In genomic region chr11:118435233-118435892, GRCh38 we compare ENCODE assay signal across 8 cellular contexts. TPM values are rescaled to one million over a fixed set of nuclear protein-coding genes. Genes with fewer than 3 reads are reported as not detected.
DNase-seq lines count a peak whose midpoint lies in the region; ATAC-seq and TF ChIP-seq lines count a peak whose summit lies in the region.

No MANE protein-coding gene starts in this region.

- peak overlapping the region; percentile 87 for H3K27ac ChIP-seq in A673 (ENCODE audit: low read depth, low read length, poor library complexity, severe bottlenecking)

- no TSS peak for BruUV-seq in A673 (replicated peaks; lab: Mats Ljungman, UMichigan)

- peak; percentile 98 for DNase-seq in A673 (ENCODE audit: low spot score)
- peak; percentile 87 for DNase-seq in NCI-H345 treated with DMSO at 0.1 percent for 48 hours (lab: John Stamatoyannopoulos, UW; ENCODE audit: unreplicated experiment)
- DNase-seq in activated CD4-positive, CD25-positive, alpha-beta regulatory T cell treated with anti-CD3 and anti-CD28 coated beads, Interleukin-2, amount 50 U/mL, for 16 hours (ENCODE audit: low read depth, low spot score) = peak; percentile 31
- peak; percentile 40 for DNase-seq in cerebellar nuclear complex (lab: John Stamatoyannopoulos, UW)
- peak; percentile 66 for DNase-seq in left lobe of liver (ENCODE audit: low spot score)
- DNase-seq in stimulated activated CD4-positive, alpha-beta T cell treated with anti-CD3 and anti-CD28 coated beads, TNF-alpha, amount 100 ng/mL, for 24 hours (ENCODE audit: low read depth in 3 of 3) = peak; percentile 36 to 69 (median 45)

- no peaks in the 10 kb centered on the region for H3K9me3 ChIP-seq in A673 (ENCODE audit: low read depth, low read length, poor library complexity, severe bottlenecking)

- peak overlapping the region; percentile 93 for H3K4me3 ChIP-seq in A673 (ENCODE audit: low read depth, low read length, poor library complexity, severe bottlenecking)

- POLR2A ChIA-PET in A673 (lab: Charles Lee; ENCODE audit: low non-redundant PET) = interaction anchor here (0.6 kb wide), 1 partner anchor 8 kb away, joined by 3 read pairs; no protein-coding TSS in a partner anchor

- CTCF ChIA-PET in A673 (lab: Charles Lee) = interaction anchor here (0.6 kb wide), 3 partner anchors 10 to 279 kb away, joined by 3 to 6 read pairs (median 5); no protein-coding TSS in a partner anchor

- peaks cover 12% of the 10 kb centered on the region for H3K36me3 ChIP-seq in A673 (ENCODE audit: insufficient read depth, low read length, poor library complexity, severe bottlenecking)

- no peaks in the 10 kb centered on the region for H3K27me3 ChIP-seq in A673 (replicated peaks; ENCODE audit: insufficient read depth, low read depth, low read length, poor library complexity)

- ATAC-seq in GM18873 (IDR thresholded peaks at IDR 0.05; ENCODE audit: low FRiP score, unreplicated experiment) = peak; percentile 23
- peak; percentile 21 for ATAC-seq in HG03196 (IDR thresholded peaks at IDR 0.05; ENCODE audit: unreplicated experiment)
- ATAC-seq in left lobe of liver = peak; percentile 27

- TF ChIP-seq CTCF in A673 (conservative IDR thresholded peaks at IDR 0.05; ENCODE audit: low read depth, low read length) = no peak

- H3K4me1 ChIP-seq in A673 (ENCODE audit: insufficient read depth, low read length, poor library complexity, severe bottlenecking) = peaks cover 37% of the 10 kb centered on the region

- intact Hi-C loops in A673 (cut with micrococcal nuclease; ENCODE audit: unreplicated experiment) = loop anchor here (5.0 kb wide), 1 partner anchor 52 kb away; no protein-coding TSS in a partner anchor

RNA-seq across cellular contexts. Expression of gene KMT2A, which starts 0.9 kb away (rescaled TPM):
- 116 and 121 TPM in 2 replicates for total RNA-seq in A673 (2021)
- 20.4 TPM for total RNA-seq in left lobe of liver

RNA-seq across cellular contexts. Expression of gene ATP5MG, which starts 34.0 kb away (rescaled TPM):
- total RNA-seq in A673 (2021) (303 and 334 TPM in 2 replicates), left lobe of liver (94.9 TPM)

Comparison
In these comparisons a context has a peak if more than half of its experiments do, and no peak if none do; other contexts are left out.
1. Peak in every context shown above with its lines: DNase-seq, ATAC-seq, H3K4me3 ChIP-seq and H3K27ac ChIP-seq.
2. DNase-seq: peak in every context shown above with its lines; median percentile 98 in A673; 87 in NCI-H345 treated with DMSO at 0.1 percent for 48 hours; 66 in left lobe of liver; 45 in stimulated activated CD4-positive, alpha-beta T cell treated with anti-CD3 and anti-CD28 coated beads, TNF-alpha, amount 100 ng/mL, for 24 hours; 40 in cerebellar nuclear complex; 31 in activated CD4-positive, CD25-positive, alpha-beta regulatory T cell treated with anti-CD3 and anti-CD28 coated beads, Interleukin-2, amount 50 U/mL, for 16 hours.